8 cellular contexts compared by ENCODE assay signal in the genomic region with DNA sequence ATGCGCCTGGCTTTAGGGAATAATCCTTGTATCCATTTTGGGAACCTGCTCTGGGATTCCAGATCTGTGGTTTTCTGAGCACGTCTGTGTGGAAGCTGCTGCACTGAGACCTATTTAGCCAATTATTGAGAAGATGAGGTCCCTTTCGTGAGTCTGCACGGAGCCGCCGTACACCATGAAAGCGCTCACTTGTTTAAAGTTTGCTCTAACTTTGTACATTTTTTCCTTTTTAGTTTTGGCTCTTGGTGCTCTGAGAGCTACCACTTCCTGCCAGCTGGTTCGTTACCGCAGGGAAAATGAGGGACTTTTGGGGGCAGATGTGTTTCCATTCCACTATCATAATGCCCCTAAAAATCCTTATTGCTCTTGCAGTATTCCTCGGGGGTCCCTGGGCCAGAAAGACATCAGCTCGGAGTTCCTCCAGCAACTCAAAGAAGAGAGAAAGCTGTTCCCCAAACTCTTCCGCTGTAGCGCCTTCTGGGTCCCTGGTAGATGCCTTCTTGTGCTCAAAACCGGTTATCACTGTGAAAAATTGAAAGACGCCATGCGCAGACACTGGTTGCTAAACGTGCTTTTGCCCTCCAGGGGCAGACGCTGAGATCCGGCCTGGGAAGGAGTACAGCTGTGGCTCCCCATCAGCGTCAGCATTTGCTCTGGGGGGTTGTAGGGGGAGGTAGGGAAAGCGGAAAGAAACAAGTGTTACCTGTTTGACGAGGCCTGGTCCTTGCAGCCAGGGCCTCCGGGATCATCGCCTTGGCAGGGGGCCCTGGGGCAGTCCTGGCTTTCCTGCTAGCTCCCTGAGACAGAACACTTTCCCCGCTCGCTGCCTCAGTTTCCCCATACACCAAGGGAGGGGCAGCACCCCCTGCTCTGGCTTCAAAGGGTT.
DNase-seq lines count a peak whose midpoint lies in the region; ATAC-seq, FAIRE-seq and TF ChIP-seq lines count a peak whose summit lies in the region.

No MANE protein-coding gene starts in this region.

- peak overlapping the region; percentile 87 for H3K27ac ChIP-seq in PC-3 (ENCODE audit: low read length)
- H3K27ac ChIP-seq in H1 (ENCODE audit: low read depth, low read length), result peak overlapping the region; percentile 4; the same call in 1 of the 2 replicates
- peak overlapping the region in 8 of 59 donors; percentile 9 to 67 (median 31) for H3K27ac ChIP-seq in dorsolateral prefrontal cortex

- H2BK12ac ChIP-seq in H1 (ENCODE audit: low read depth, low read length), result peak overlapping the region; percentile 53; the same call in 1 of the 2 replicates

- H4K5ac ChIP-seq in H1 (ENCODE audit: insufficient read length, low read depth, low read length), result no peak overlapping the region

- peak; percentile 48 for DNase-seq in GM13977 (ENCODE audit: low spot score)
- peak; percentile 85 for DNase-seq in PC-3
- no peak for DNase-seq in H1 (ENCODE audit: low read depth in 1 of 2, low spot score in 2 of 2)
- peak; percentile 24 to 30 for DNase-seq in stimulated activated CD4-positive, alpha-beta T cell treated with anti-CD3 and anti-CD28 coated beads, Interleukin-2, amount 100 ng/mL, for 24 hours
- no peak for DNase-seq in dorsolateral prefrontal cortex
- DNase-seq in HPDE6-E6E7 (ENCODE audit: extremely low spot score), result no peak
- no peak for DNase-seq in pons (ENCODE audit: low spot score)

- TF ChIP-seq EP300 in H1 (IDR thresholded peaks at IDR 0.05; ENCODE audit: borderline replicate concordance in 1 of 2, low read depth in 2 of 2, low read length in 2 of 2), result peak in 1 of 2 experiments; percentile 43; a peak in 1 of 3 replicates

- no peak overlapping the region; the same call in 1 of the 2 replicates for H4K8ac ChIP-seq in H1 (ENCODE audit: extremely low read depth, insufficient read depth, low read length)

- H2BK5ac ChIP-seq in H1 (ENCODE audit: low read depth, low read length), result peak overlapping the region; percentile 49; the same call in 1 of the 2 replicates

- TF ChIP-seq POLR2A in H1 (IDR thresholded peaks at IDR 0.05; ENCODE audit: control extremely low read depth in 1 of 2, low read depth in 2 of 2, low read length in 2 of 2), result no peak

- H3K4me1 ChIP-seq in PC-3 (ENCODE audit: insufficient read depth, low read length), result peaks cover 58% of the 10 kb centered on the region
- peaks cover 21 to 58% (median 39%) of the 10 kb centered on the region in 4 experiments for H3K4me1 ChIP-seq in H1 (replicated peaks in 1 of 4; ENCODE audit: control insufficient read depth in 3 of 4, insufficient read depth in 4 of 4, low read length in 3 of 4)

- H3K79me2 ChIP-seq in PC-3 (ENCODE audit: low read length) (peaks cover 91% of the 10 kb centered on the region), H1 (ENCODE audit: control insufficient read depth in 1 of 2, insufficient read depth in 2 of 2, low read length in 2 of 2) (peaks cover 3 to 77% of the 10 kb centered on the region in 2 experiments; a peak in 3 of 4 replicates)

- WGBS in H1 (ENCODE audit: extremely low coverage in 1 of 2, insufficient coverage in 1 of 2, insufficient read length in 1 of 2, insufficient replicate concordance in 2 of 2, low coverage in 1 of 2, low lambda C conversion rate in 2 of 2, missing lambda C conversion rate in 1 of 2), 2 experiments, result 44% methylated on average over 26 of the region's 26 CpGs; no CpG with 5 or more reads in 1 of the 2 experiments

- no peak overlapping the region for H3K23ac ChIP-seq in H1 (ENCODE audit: insufficient read length)

- CTCF ChIA-PET in PC-3 (lab: Charles Lee), result no interaction called here
- CTCF ChIA-PET in H1 (lab: Charles Lee; ENCODE audit: partially characterized antibody), result interaction anchor here (0.7 to 4.4 kb wide), 19 partner anchors 8 to 221 kb away, joined by 3 to 15 read pairs (median 4); no protein-coding TSS in a partner anchor

- peak overlapping the region; percentile 19; the same call in 1 of the 2 replicates for H2BK15ac ChIP-seq in H1 (ENCODE audit: low read length)

- peak; percentile 23 to 35; a peak in 3 of 4 replicates for TF ChIP-seq RAD21 in H1 (IDR thresholded peaks at IDR 0.05 in 1 of 2, conservative IDR thresholded peaks at IDR 0.05 in 1 of 2; ENCODE audit: low read depth in 2 of 2, low read length in 2 of 2)

- no peaks in the 10 kb centered on the region; the same call in 1 of the 2 replicates for H3K23me2 ChIP-seq in H1 (ENCODE audit: low read depth, low read length)

- H3K4me2 ChIP-seq in PC-3 (ENCODE audit: low read length) (peak overlapping the region; percentile 58), H1 (ENCODE audit: insufficient read depth in 1 of 2, low read depth in 2 of 2, low read length in 2 of 2) (peak overlapping the region; percentile 10 to 28; a peak in 2 of 4 replicates)

- H3K14ac ChIP-seq in H1 (ENCODE audit: insufficient read length), result no peak overlapping the region

- H3K27me3 ChIP-seq in PC-3 (ENCODE audit: low read length) (no peaks in the 10 kb centered on the region), H1 (replicated peaks in 1 of 4; ENCODE audit: control insufficient read depth in 3 of 4, extremely low read depth in 1 of 4, insufficient read depth in 3 of 4, low read length in 3 of 4) (no peaks in the 10 kb centered on the region), dorsolateral prefrontal cortex (no peaks in the 10 kb centered on the region)

- no peak overlapping the region for H3K4ac ChIP-seq in H1 (replicated peaks; ENCODE audit: insufficient read length, low read depth, low read length)

- no peaks in the 10 kb centered on the region for H3K9me3 ChIP-seq in PC-3 (ENCODE audit: low read length)
- H3K9me3 ChIP-seq in H1 (ENCODE audit: insufficient read depth in 2 of 2, low read depth in 1 of 2, low read length in 1 of 2), result no peaks in the 10 kb centered on the region

- H4K20me1 ChIP-seq in PC-3 (ENCODE audit: low read length) (no peaks in the 10 kb centered on the region), H1 (replicated peaks in 1 of 2; ENCODE audit: control insufficient read depth in 1 of 2, insufficient read depth in 2 of 2, low read length in 2 of 2) (no peaks in the 10 kb centered on the region)

- TF ChIP-seq CTCF in GM13977 (IDR thresholded peaks at IDR 0.05; ENCODE audit: extremely low read depth, insufficient read depth, missing control alignments) (peak; percentile 8), PC-3 (conservative IDR thresholded peaks at IDR 0.05; ENCODE audit: low read depth, low read length) (peak; percentile 27), H1 (IDR thresholded peaks at IDR 0.05; ENCODE audit: control extremely low read depth in 1 of 3, insufficient read depth in 1 of 3, low read depth in 1 of 3, low read length in 3 of 3) (peak; percentile 9 to 49 (median 40); a peak in 2 of 4 replicates), dorsolateral prefrontal cortex (IDR thresholded peaks at IDR 0.05 in 54 of 56, conservative IDR thresholded peaks at IDR 0.05 in 2 of 56; ENCODE audit: low read depth in 1 of 56, partially characterized antibody in 56 of 56) (no peak)

- peaks cover 7% of the 10 kb centered on the region; the same call in 1 of the 2 replicates for H3K79me1 ChIP-seq in H1 (ENCODE audit: low read depth, low read length)

- no peak overlapping the region for H2BK120ac ChIP-seq in H1 (replicated peaks; ENCODE audit: low read depth, low read length)

- H3K9ac ChIP-seq in PC-3 (ENCODE audit: low read length) (peak overlapping the region; percentile 56), H1 (replicated peaks in 1 of 4; ENCODE audit: extremely low read depth in 1 of 4, low read depth in 3 of 4, low read length in 3 of 4) (peak overlapping the region in 1 of 4 experiments; percentile 10; a peak in 2 of 7 replicates)

- no peak for FAIRE-seq in H1 (lab: Jason Lieb, UNC)

- H3K36me3 ChIP-seq in PC-3 (ENCODE audit: low read depth, low read length) (no peaks in the 10 kb centered on the region), H1 (ENCODE audit: control insufficient read depth in 2 of 4, insufficient read depth in 4 of 4, low read length in 3 of 4) (no peaks in the 10 kb centered on the region)

- H4K91ac ChIP-seq in H1 (replicated peaks; ENCODE audit: insufficient read length, low read length), result peak overlapping the region; percentile 70

- H2AFZ ChIP-seq in PC-3 (ENCODE audit: low read length) (0 out of 2 replicates have a peak overlapping the region, but pooled peaks have one; percentile 36), H1 (ENCODE audit: low read length) (no peak overlapping the region)

- H3K18ac ChIP-seq in H1 (ENCODE audit: extremely low read depth, low read length), result peak overlapping the region; percentile 34; the same call in 1 of the 2 replicates

- no peak overlapping the region for H3K56ac ChIP-seq in H1 (replicated peaks; ENCODE audit: insufficient read length, low read depth, low read length)

- in situ Hi-C loops in GM13977 (cut with MboI; ENCODE audit: low pct_unique_long_range_greater_than_20kb, low sequenced_read_pairs, unreplicated experiment), result loop anchor here (5.0 kb wide), 1 partner anchor 98 kb away; no protein-coding TSS in a partner anchor

- H3F3A ChIP-seq in PC-3 (ENCODE audit: low read length, unreplicated experiment), result no peaks in the 10 kb centered on the region

- no peaks in the 10 kb centered on the region for H3K9me2 ChIP-seq in PC-3 (replicated peaks; ENCODE audit: low read length)

- POLR2A ChIA-PET in PC-3 (lab: Charles Lee; ENCODE audit: unreplicated experiment) (interaction anchor here (0.5 kb wide), 1 partner anchor 53 kb away, joined by 7 read pairs; no protein-coding TSS in a partner anchor), H1 (lab: Charles Lee; ENCODE audit: partially characterized antibody) (interaction anchor here (1.0 to 2.7 kb wide), 8 partner anchors 10 to 69 kb away, joined by 3 to 9 read pairs (median 4); no protein-coding TSS in a partner anchor)

- peak overlapping the region; percentile 44; the same call in 1 of the 2 replicates for H3K4me3 ChIP-seq in PC-3 (ENCODE audit: low read length)
- H3K4me3 ChIP-seq in H1 (ENCODE audit: extremely low read depth in 1 of 4, insufficient read depth in 2 of 4, low read depth in 3 of 4, low read length in 4 of 4), result no peak overlapping the region
- no peak overlapping the region for H3K4me3 ChIP-seq in dorsolateral prefrontal cortex

- ATAC-seq in PC-3, result peak; percentile 55
- ATAC-seq in HG03196 (IDR thresholded peaks at IDR 0.05; ENCODE audit: unreplicated experiment), result no peak

- peak overlapping the region; percentile 16; the same call in 1 of the 2 replicates for H2AK5ac ChIP-seq in H1 (ENCODE audit: low read depth, low read length)

- BruUV-seq in PC-3 (replicated peaks; lab: Mats Ljungman, UMichigan), result no TSS peak

- intact Hi-C loops in PC-3 (cut with micrococcal nuclease) (loop anchor here (10.0 kb wide), 1 partner anchor 76 kb away; no protein-coding TSS in a partner anchor), dorsolateral prefrontal cortex (cut with DNase I) (loop anchor here (10.0 kb wide), 2 partner anchors 86 to 116 kb away; no protein-coding TSS in a partner anchor)

- H2BK20ac ChIP-seq in H1 (ENCODE audit: low read length), result peak overlapping the region; percentile 82; the same call in 1 of the 2 replicates

TF ChIP-seq in H1, 55 proteins besides CTCF, POLR2A, EP300 and RAD21 (continues in another document):
- TF ChIP-seq BRCA1 (IDR thresholded peaks at IDR 0.05; ENCODE audit: low read depth, low read length), result no peak
- 0 out of 2 replicates have a peak, but pooled peaks have one; percentile 34 for TF ChIP-seq TAF1 (IDR thresholded peaks at IDR 0.05; ENCODE audit: low read depth, low read length)
- 0 out of 2 replicates have a peak, but pooled peaks have one; percentile 5 for TF ChIP-seq SP4 (IDR thresholded peaks at IDR 0.05; ENCODE audit: low read length)
- peak; percentile 78 for TF ChIP-seq CREB1 (IDR thresholded peaks at IDR 0.05)

Comparison
In these comparisons a context has a peak if more than half of its experiments do, and no peak if none do; other contexts are left out.
1. DNase-seq: peak in GM13977 (single experiment), PC-3 (single experiment) and stimulated activated CD4-positive, alpha-beta T cell treated with anti-CD3 and anti-CD28 coated beads, Interleukin-2, amount 100 ng/mL, for 24 hours (2 of 2); none in H1 (0 of 2), dorsolateral prefrontal cortex (0 of 10), HPDE6-E6E7 (single experiment) and pons (single experiment).
2. CTCF ChIP-seq: peak in GM13977 (single experiment), PC-3 (single experiment) and H1 (3 of 3); none in dorsolateral prefrontal cortex (0 of 56).